In the genomic region with DNA sequence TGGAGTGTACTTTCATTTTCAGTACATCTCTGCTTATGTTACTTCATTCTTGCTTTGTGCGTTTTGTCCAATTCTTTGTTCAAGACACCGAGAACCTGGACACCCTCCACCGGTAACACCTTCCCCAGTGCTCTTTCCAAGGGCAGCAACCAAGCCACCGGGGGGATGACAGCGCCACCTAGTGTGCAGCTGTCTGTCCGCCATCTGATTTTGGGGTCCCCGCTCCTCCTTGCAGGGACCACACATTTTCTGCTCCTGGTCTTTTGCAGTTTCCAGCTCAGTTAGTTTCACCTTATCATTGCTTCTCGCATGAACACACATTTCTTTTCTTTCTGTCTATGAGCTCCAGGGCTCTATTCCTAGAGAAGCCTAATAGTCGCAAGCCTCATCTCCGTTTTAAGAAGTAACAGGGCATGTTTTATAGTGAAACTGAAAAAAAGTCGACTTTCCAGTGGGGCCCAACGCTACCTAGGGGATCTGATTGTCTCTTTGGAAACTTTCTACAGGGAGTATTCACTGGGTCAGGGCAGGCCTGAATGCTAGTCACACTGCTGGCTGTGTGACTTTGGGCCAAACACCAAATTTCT, we compare ENCODE assay signal across 8 cellular contexts.
DNase-seq lines count a peak whose midpoint lies in the region; ATAC-seq and TF ChIP-seq lines count a peak whose summit lies in the region.

No MANE protein-coding gene starts in this region.

- TF ChIP-seq EP300 in tibial nerve (IDR thresholded peaks at IDR 0.05) = no peak

- no peak overlapping the region for H3K27ac ChIP-seq in IMR-90 (ENCODE audit: insufficient read depth, low read length)
- H3K27ac ChIP-seq in liver (ENCODE audit: low read depth in 1 of 2, low read length in 2 of 2) = no peak overlapping the region
- no peak overlapping the region for H3K27ac ChIP-seq in tibial nerve

- TF ChIP-seq CTCF in IMR-90 (conservative IDR thresholded peaks at IDR 0.05; ENCODE audit: low read depth, low read length) = peak; percentile 40
- peak; percentile 47 for TF ChIP-seq CTCF in liver (IDR thresholded peaks at IDR 0.05; ENCODE audit: low read depth, low read length, missing input control)
- peak in 2 of 5 experiments; percentile 10 to 19 for TF ChIP-seq CTCF in tibial nerve (IDR thresholded peaks at IDR 0.05)

- no peak overlapping the region for H2AK5ac ChIP-seq in IMR-90 (ENCODE audit: low read depth, low read length)

- no peak overlapping the region for H2AFZ ChIP-seq in IMR-90 (replicated peaks; ENCODE audit: low read length, poor library complexity)

- H3K27me3 ChIP-seq in IMR-90 (ENCODE audit: control insufficient read depth, insufficient read depth, low read length) = peaks cover 2% of the 10 kb centered on the region; the same call in 1 of the 2 replicates
- no peaks in the 10 kb centered on the region for H3K27me3 ChIP-seq in liver (ENCODE audit: control insufficient read depth in 4 of 4, insufficient read depth in 4 of 4, low read length in 3 of 4)
- H3K27me3 ChIP-seq in tibial nerve = no peaks in the 10 kb centered on the region

- WGBS in IMR-90 (ENCODE audit: extremely low coverage in 2 of 2, insufficient read length in 1 of 2), 2 experiments = 83% methylated on average over 1 of the region's 12 CpGs; no CpG with 5 or more reads in 1 of the 2 experiments
- WGBS in liver = 71% methylated on average over 12 of the region's 12 CpGs
- WGBS in tibial nerve, 2 donors = 71% methylated on average over 12 of the region's 12 CpGs

- no peak overlapping the region for H3K9ac ChIP-seq in IMR-90 (ENCODE audit: low read depth, low read length)
- H3K9ac ChIP-seq in liver (ENCODE audit: low read depth in 1 of 2, low read length in 2 of 2) = no peak overlapping the region

- no peak overlapping the region for H3K14ac ChIP-seq in IMR-90 (replicated peaks; ENCODE audit: low read depth, low read length)

- no peaks in the 10 kb centered on the region for H3K36me3 ChIP-seq in IMR-90 (ENCODE audit: control insufficient read depth, insufficient read depth, low read length)
- no peaks in the 10 kb centered on the region for H3K36me3 ChIP-seq in liver (ENCODE audit: control insufficient read depth in 4 of 4, insufficient read depth in 3 of 4, low read depth in 1 of 4, low read length in 3 of 4)
- H3K36me3 ChIP-seq in tibial nerve = no peaks in the 10 kb centered on the region

- no peak for ATAC-seq in IMR-90 (ENCODE audit: low read depth)
- ATAC-seq in GM19397 (IDR thresholded peaks at IDR 0.05; ENCODE audit: unreplicated experiment) = no peak
- no peak for ATAC-seq in HG03439 (IDR thresholded peaks at IDR 0.05; ENCODE audit: unreplicated experiment)

- in situ Hi-C loops in IMR-90 (cut with MboI; ENCODE audit: low sequenced_read_pairs) = no loop called here

- H3K36me3 Mint-ChIP-seq in activated naive CD4-positive, alpha-beta T cell treated with anti-CD3 and anti-CD28 coated beads for 36 hours (ENCODE audit: low read depth) = no peaks in the 10 kb centered on the region

- no peak overlapping the region for H3K23ac ChIP-seq in IMR-90 (ENCODE audit: low read depth, low read length)

- TF ChIP-seq POLR2A in IMR-90 (IDR thresholded peaks at IDR 0.05; ENCODE audit: low read depth, low read length) (no peak), tibial nerve (IDR thresholded peaks at IDR 0.05) (no peak)

- H3K56ac ChIP-seq in IMR-90 (ENCODE audit: extremely low read depth, insufficient read depth, low read length) = no peak overlapping the region

- H3K4me1 ChIP-seq in IMR-90 (ENCODE audit: control insufficient read depth, insufficient read depth, low read length) (no peaks in the 10 kb centered on the region), liver (ENCODE audit: control insufficient read depth in 4 of 4, insufficient read depth in 4 of 4, low read length in 3 of 4) (peaks cover 7 to 27% (median 24%) of the 10 kb centered on the region in 4 donors), tibial nerve (no peaks in the 10 kb centered on the region)

- no peak overlapping the region for H2BK5ac ChIP-seq in IMR-90 (ENCODE audit: low read depth, low read length, poor library complexity, severe bottlenecking)

- H2BK20ac ChIP-seq in IMR-90 (ENCODE audit: low read depth, low read length) = no peak overlapping the region

- no peak overlapping the region for H3K4ac ChIP-seq in IMR-90 (ENCODE audit: low read depth, low read length)

- no peaks in the 10 kb centered on the region for H3K27me3 Mint-ChIP-seq in activated naive CD4-positive, alpha-beta T cell treated with anti-CD3 and anti-CD28 coated beads for 36 hours (ENCODE audit: low read depth)

- H3K9me1 ChIP-seq in IMR-90 (ENCODE audit: insufficient read depth, low read length) = no peaks in the 10 kb centered on the region

- no peak overlapping the region for H3K18ac ChIP-seq in IMR-90 (ENCODE audit: low read depth, low read length)

- CTCF ChIA-PET in IMR-90 (lab: Yijun Ruan, JAX) = no interaction called here
- CTCF ChIA-PET in activated naive CD4-positive, alpha-beta T cell treated with anti-CD3 and anti-CD28 coated beads for 36 hours (lab: Charles Lee) = interaction anchor here (0.7 to 3.4 kb wide), 8 partner anchors 10 to 349 kb away, joined by 3 to 10 read pairs (median 3); no protein-coding TSS in a partner anchor

- no peak overlapping the region for H4K91ac ChIP-seq in IMR-90 (ENCODE audit: insufficient read depth, low read depth, low read length)

- H2AK9ac ChIP-seq in IMR-90 (replicated peaks; ENCODE audit: low read depth, low read length, poor library complexity) = no peak overlapping the region

- H4K5ac ChIP-seq in IMR-90 (ENCODE audit: low read depth, low read length) = no peak overlapping the region

- TF ChIP-seq RAD21 in IMR-90 (IDR thresholded peaks at IDR 0.05; ENCODE audit: low read length) (peak; percentile 43), liver (IDR thresholded peaks at IDR 0.05) (peak; percentile 73 to 82)

- H3K9me3 ChIP-seq in IMR-90 (ENCODE audit: control insufficient read depth, insufficient read depth, low read length) (no peaks in the 10 kb centered on the region), liver (ENCODE audit: control insufficient read depth in 4 of 4, low read length in 3 of 4) (no peaks in the 10 kb centered on the region), tibial nerve (no peaks in the 10 kb centered on the region)

- no peak overlapping the region for H3K4me3 ChIP-seq in IMR-90 (ENCODE audit: insufficient read depth, low read depth, low read length)
- no peak overlapping the region for H3K4me3 ChIP-seq in liver (ENCODE audit: low read depth in 1 of 3, low read length in 3 of 3)
- no peak overlapping the region for H3K4me3 ChIP-seq in tibial nerve

- intact Hi-C loops in IMR-90 (cut with micrococcal nuclease) = loop anchor here (1.0 kb wide), 1 partner anchor 349 kb away; no protein-coding TSS in a partner anchor
- intact Hi-C loops in activated naive CD4-positive, alpha-beta T cell treated with anti-CD3 and anti-CD28 coated beads for 36 hours (cut with micrococcal nuclease) = loop anchor here (1.0 to 5.0 kb wide), 3 partner anchors 38 to 349 kb away; no protein-coding TSS in a partner anchor

- no peaks in the 10 kb centered on the region for H3K9me3 Mint-ChIP-seq in activated naive CD4-positive, alpha-beta T cell treated with anti-CD3 and anti-CD28 coated beads for 36 hours

- H4K20me1 ChIP-seq in IMR-90 (ENCODE audit: insufficient read depth, low read length) = no peaks in the 10 kb centered on the region

- no peak overlapping the region for H3K4me2 ChIP-seq in IMR-90 (ENCODE audit: low read depth, low read length)

- H3K4me3 Mint-ChIP-seq in activated naive CD4-positive, alpha-beta T cell treated with anti-CD3 and anti-CD28 coated beads for 36 hours = no peak overlapping the region

- H3K27ac Mint-ChIP-seq in activated naive CD4-positive, alpha-beta T cell treated with anti-CD3 and anti-CD28 coated beads for 36 hours = no peak overlapping the region

- DNase-seq in DMS 273 (lab: John Stamatoyannopoulos, UW; ENCODE audit: unreplicated experiment) (peak; percentile 52), DMS 273 treated with DMSO at 0.1 percent for 48 hours (lab: John Stamatoyannopoulos, UW) (no peak), IMR-90 (no peak), tibial nerve (ENCODE audit: low spot score in 2 of 2) (no peak)
- DNase-seq in activated naive CD4-positive, alpha-beta T cell treated with anti-CD3 and anti-CD28 coated beads for 36 hours = peak; percentile 72

- no peaks in the 10 kb centered on the region for H3K79me1 ChIP-seq in IMR-90 (ENCODE audit: low read depth in 1 of 2, low read length in 2 of 2)

- H2BK120ac ChIP-seq in IMR-90 (ENCODE audit: low read depth, low read length) = no peak overlapping the region

- H2BK15ac ChIP-seq in IMR-90 (ENCODE audit: low read depth, low read length) = no peak overlapping the region

- POLR2A ChIA-PET in IMR-90 (lab: Charles Lee; ENCODE audit: unreplicated experiment) = no interaction called here

- dilution Hi-C loops in IMR-90 (cut with HindIII; ENCODE audit: low sequenced_read_pairs, unreplicated experiment) = no loop called here

- no TSS peak for BruUV-seq in IMR-90 (replicated peaks; lab: Mats Ljungman, UMichigan)

- no peak overlapping the region for H4K8ac ChIP-seq in IMR-90 (ENCODE audit: low read depth in 2 of 2, low read length in 2 of 2)

- peaks cover 2% of the 10 kb centered on the region for H3K4me1 Mint-ChIP-seq in activated naive CD4-positive, alpha-beta T cell treated with anti-CD3 and anti-CD28 coated beads for 36 hours (ENCODE audit: low read depth)

TF ChIP-seq in IMR-90, 13 proteins besides CTCF, POLR2A, EP300 and RAD21 (continues in another document):
- TF ChIP-seq, protein P1, sequence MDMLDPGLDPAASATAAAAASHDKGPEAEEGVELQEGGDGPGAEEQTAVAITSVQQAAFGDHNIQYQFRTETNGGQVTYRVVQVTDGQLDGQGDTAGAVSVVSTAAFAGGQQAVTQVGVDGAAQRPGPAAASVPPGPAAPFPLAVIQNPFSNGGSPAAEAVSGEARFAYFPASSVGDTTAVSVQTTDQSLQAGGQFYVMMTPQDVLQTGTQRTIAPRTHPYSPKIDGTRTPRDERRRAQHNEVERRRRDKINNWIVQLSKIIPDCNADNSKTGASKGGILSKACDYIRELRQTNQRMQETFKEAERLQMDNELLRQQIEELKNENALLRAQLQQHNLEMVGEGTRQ (IDR thresholded peaks at IDR 0.05; ENCODE audit: low read depth, low read length) = no peak
- no peak for TF ChIP-seq RFX5 (IDR thresholded peaks at IDR 0.05; ENCODE audit: low read depth, low read length)

TF ChIP-seq in liver, 16 proteins besides CTCF, POLR2A, EP300 and RAD21 (continues in another document):
- TF ChIP-seq, protein P2, sequence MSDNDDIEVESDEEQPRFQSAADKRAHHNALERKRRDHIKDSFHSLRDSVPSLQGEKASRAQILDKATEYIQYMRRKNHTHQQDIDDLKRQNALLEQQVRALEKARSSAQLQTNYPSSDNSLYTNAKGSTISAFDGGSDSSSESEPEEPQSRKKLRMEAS (IDR thresholded peaks at IDR 0.05) = no peak

Comparison
In these comparisons a context has a peak if more than half of its experiments do, and no peak if none do; other contexts are left out.
1. DNase-seq: peak in DMS 273 (single experiment) and activated naive CD4-positive, alpha-beta T cell treated with anti-CD3 and anti-CD28 coated beads for 36 hours (single experiment); none in DMS 273 treated with DMSO at 0.1 percent for 48 hours (single experiment), IMR-90 (single experiment) and tibial nerve (0 of 2).